Comparison of ENCODE assay signal across 1 cellular context in the genomic region with DNA sequence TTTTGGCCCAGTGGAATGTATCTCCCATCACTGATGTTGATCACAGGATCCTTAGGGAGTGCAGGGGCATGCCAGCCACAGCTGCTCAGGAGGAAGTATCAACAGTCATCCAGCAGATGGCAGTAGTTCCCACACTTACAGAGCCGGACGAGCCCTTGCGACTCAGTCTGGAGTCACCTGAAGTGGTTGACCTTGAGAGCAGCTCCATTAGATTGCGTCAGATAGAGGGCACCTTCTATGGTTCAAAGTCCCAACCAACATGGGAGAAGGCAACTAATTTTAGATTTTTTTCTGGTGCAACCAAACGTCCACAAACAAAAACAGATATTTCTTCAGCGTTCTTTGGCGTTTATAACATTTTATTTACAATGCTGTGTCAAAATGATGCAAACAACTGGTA.
TF ChIP-seq lines count a peak whose summit lies in the region.

No MANE protein-coding gene starts in this region.

TF ChIP-seq in K562, 482 proteins besides CTCF, POLR2A, EP300 and RAD21 (continued from another document and continues in another):
- TF ChIP-seq, protein P1, sequence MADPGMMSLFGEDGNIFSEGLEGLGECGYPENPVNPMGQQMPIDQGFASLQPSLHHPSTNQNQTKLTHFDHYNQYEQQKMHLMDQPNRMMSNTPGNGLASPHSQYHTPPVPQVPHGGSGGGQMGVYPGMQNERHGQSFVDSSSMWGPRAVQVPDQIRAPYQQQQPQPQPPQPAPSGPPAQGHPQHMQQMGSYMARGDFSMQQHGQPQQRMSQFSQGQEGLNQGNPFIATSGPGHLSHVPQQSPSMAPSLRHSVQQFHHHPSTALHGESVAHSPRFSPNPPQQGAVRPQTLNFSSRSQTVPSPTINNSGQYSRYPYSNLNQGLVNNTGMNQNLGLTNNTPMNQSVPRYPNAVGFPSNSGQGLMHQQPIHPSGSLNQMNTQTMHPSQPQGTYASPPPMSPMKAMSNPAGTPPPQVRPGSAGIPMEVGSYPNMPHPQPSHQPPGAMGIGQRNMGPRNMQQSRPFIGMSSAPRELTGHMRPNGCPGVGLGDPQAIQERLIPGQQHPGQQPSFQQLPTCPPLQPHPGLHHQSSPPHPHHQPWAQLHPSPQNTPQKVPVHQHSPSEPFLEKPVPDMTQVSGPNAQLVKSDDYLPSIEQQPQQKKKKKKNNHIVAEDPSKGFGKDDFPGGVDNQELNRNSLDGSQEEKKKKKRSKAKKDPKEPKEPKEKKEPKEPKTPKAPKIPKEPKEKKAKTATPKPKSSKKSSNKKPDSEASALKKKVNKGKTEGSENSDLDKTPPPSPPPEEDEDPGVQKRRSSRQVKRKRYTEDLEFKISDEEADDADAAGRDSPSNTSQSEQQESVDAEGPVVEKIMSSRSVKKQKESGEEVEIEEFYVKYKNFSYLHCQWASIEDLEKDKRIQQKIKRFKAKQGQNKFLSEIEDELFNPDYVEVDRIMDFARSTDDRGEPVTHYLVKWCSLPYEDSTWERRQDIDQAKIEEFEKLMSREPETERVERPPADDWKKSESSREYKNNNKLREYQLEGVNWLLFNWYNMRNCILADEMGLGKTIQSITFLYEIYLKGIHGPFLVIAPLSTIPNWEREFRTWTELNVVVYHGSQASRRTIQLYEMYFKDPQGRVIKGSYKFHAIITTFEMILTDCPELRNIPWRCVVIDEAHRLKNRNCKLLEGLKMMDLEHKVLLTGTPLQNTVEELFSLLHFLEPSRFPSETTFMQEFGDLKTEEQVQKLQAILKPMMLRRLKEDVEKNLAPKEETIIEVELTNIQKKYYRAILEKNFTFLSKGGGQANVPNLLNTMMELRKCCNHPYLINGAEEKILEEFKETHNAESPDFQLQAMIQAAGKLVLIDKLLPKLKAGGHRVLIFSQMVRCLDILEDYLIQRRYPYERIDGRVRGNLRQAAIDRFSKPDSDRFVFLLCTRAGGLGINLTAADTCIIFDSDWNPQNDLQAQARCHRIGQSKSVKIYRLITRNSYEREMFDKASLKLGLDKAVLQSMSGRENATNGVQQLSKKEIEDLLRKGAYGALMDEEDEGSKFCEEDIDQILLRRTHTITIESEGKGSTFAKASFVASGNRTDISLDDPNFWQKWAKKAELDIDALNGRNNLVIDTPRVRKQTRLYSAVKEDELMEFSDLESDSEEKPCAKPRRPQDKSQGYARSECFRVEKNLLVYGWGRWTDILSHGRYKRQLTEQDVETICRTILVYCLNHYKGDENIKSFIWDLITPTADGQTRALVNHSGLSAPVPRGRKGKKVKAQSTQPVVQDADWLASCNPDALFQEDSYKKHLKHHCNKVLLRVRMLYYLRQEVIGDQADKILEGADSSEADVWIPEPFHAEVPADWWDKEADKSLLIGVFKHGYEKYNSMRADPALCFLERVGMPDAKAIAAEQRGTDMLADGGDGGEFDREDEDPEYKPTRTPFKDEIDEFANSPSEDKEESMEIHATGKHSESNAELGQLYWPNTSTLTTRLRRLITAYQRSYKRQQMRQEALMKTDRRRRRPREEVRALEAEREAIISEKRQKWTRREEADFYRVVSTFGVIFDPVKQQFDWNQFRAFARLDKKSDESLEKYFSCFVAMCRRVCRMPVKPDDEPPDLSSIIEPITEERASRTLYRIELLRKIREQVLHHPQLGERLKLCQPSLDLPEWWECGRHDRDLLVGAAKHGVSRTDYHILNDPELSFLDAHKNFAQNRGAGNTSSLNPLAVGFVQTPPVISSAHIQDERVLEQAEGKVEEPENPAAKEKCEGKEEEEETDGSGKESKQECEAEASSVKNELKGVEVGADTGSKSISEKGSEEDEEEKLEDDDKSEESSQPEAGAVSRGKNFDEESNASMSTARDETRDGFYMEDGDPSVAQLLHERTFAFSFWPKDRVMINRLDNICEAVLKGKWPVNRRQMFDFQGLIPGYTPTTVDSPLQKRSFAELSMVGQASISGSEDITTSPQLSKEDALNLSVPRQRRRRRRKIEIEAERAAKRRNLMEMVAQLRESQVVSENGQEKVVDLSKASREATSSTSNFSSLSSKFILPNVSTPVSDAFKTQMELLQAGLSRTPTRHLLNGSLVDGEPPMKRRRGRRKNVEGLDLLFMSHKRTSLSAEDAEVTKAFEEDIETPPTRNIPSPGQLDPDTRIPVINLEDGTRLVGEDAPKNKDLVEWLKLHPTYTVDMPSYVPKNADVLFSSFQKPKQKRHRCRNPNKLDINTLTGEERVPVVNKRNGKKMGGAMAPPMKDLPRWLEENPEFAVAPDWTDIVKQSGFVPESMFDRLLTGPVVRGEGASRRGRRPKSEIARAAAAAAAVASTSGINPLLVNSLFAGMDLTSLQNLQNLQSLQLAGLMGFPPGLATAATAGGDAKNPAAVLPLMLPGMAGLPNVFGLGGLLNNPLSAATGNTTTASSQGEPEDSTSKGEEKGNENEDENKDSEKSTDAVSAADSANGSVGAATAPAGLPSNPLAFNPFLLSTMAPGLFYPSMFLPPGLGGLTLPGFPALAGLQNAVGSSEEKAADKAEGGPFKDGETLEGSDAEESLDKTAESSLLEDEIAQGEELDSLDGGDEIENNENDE (IDR thresholded peaks at IDR 0.05; ENCODE audit: low read depth, low read length): no peak
- no peak for TF ChIP-seq C11orf30 (IDR thresholded peaks at IDR 0.05; ENCODE audit: low read depth)
- TF ChIP-seq ZNF707 (CRISPR knock-in tag; conservative IDR thresholded peaks at IDR 0.05): no peak
- no peak for TF ChIP-seq ZNF224 (CRISPR knock-in tag; IDR thresholded peaks at IDR 0.05)
- TF ChIP-seq JUNB (CRISPR knock-in tag; conservative IDR thresholded peaks at IDR 0.05): no peak
- TF ChIP-seq CEBPB (tag; IDR thresholded peaks at IDR 0.05): peak; percentile 59
- TF ChIP-seq, protein P2, sequence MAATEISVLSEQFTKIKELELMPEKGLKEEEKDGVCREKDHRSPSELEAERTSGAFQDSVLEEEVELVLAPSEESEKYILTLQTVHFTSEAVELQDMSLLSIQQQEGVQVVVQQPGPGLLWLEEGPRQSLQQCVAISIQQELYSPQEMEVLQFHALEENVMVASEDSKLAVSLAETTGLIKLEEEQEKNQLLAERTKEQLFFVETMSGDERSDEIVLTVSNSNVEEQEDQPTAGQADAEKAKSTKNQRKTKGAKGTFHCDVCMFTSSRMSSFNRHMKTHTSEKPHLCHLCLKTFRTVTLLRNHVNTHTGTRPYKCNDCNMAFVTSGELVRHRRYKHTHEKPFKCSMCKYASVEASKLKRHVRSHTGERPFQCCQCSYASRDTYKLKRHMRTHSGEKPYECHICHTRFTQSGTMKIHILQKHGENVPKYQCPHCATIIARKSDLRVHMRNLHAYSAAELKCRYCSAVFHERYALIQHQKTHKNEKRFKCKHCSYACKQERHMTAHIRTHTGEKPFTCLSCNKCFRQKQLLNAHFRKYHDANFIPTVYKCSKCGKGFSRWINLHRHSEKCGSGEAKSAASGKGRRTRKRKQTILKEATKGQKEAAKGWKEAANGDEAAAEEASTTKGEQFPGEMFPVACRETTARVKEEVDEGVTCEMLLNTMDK (IDR thresholded peaks at IDR 0.05; ENCODE audit: borderline replicate concordance, insufficient read depth, low read depth, low read length, poor library complexity, severe bottlenecking): no peak
- no peak for TF ChIP-seq ARNT (IDR thresholded peaks at IDR 0.05)
- TF ChIP-seq HNRNPLL (IDR thresholded peaks at IDR 0.05; ENCODE audit: low read depth, low read length, poor library complexity, severe bottlenecking): no peak
- no peak for TF ChIP-seq HNRNPUL1 (IDR thresholded peaks at IDR 0.05; ENCODE audit: low read length)
- TF ChIP-seq, protein P3, sequence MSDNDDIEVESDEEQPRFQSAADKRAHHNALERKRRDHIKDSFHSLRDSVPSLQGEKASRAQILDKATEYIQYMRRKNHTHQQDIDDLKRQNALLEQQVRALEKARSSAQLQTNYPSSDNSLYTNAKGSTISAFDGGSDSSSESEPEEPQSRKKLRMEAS (CRISPR knock-in tag; IDR thresholded peaks at IDR 0.05): no peak
- TF ChIP-seq, protein P4, sequence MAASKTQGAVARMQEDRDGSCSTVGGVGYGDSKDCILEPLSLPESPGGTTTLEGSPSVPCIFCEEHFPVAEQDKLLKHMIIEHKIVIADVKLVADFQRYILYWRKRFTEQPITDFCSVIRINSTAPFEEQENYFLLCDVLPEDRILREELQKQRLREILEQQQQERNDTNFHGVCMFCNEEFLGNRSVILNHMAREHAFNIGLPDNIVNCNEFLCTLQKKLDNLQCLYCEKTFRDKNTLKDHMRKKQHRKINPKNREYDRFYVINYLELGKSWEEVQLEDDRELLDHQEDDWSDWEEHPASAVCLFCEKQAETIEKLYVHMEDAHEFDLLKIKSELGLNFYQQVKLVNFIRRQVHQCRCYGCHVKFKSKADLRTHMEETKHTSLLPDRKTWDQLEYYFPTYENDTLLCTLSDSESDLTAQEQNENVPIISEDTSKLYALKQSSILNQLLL (CRISPR knock-in tag; IDR thresholded peaks at IDR 0.05; ENCODE audit: borderline replicate concordance): no peak
- TF ChIP-seq DPF2 (IDR thresholded peaks at IDR 0.05): peak; percentile 17; the same call in 1 of the 2 replicates
- TF ChIP-seq, protein P5, sequence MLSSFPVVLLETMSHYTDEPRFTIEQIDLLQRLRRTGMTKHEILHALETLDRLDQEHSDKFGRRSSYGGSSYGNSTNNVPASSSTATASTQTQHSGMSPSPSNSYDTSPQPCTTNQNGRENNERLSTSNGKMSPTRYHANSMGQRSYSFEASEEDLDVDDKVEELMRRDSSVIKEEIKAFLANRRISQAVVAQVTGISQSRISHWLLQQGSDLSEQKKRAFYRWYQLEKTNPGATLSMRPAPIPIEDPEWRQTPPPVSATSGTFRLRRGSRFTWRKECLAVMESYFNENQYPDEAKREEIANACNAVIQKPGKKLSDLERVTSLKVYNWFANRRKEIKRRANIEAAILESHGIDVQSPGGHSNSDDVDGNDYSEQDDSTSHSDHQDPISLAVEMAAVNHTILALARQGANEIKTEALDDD (IDR thresholded peaks at IDR 0.05): peak; percentile 22; the same call in 1 of the 2 replicates
- no peak for TF ChIP-seq NONO (IDR thresholded peaks at IDR 0.05; ENCODE audit: low read depth in 2 of 2, low read length in 1 of 2)
- no peak for TF ChIP-seq KAT8 (IDR thresholded peaks at IDR 0.05; ENCODE audit: low read depth)
- TF ChIP-seq ZNF124 (CRISPR knock-in tag; IDR thresholded peaks at IDR 0.05): no peak
- no peak for TF ChIP-seq CREB1 (IDR thresholded peaks at IDR 0.05)
- TF ChIP-seq CREB1 (CRISPR knock-in tag; IDR thresholded peaks at IDR 0.05): no peak
- peak; percentile 68 for TF ChIP-seq ATF7 (IDR thresholded peaks at IDR 0.05)
- TF ChIP-seq, protein P6, sequence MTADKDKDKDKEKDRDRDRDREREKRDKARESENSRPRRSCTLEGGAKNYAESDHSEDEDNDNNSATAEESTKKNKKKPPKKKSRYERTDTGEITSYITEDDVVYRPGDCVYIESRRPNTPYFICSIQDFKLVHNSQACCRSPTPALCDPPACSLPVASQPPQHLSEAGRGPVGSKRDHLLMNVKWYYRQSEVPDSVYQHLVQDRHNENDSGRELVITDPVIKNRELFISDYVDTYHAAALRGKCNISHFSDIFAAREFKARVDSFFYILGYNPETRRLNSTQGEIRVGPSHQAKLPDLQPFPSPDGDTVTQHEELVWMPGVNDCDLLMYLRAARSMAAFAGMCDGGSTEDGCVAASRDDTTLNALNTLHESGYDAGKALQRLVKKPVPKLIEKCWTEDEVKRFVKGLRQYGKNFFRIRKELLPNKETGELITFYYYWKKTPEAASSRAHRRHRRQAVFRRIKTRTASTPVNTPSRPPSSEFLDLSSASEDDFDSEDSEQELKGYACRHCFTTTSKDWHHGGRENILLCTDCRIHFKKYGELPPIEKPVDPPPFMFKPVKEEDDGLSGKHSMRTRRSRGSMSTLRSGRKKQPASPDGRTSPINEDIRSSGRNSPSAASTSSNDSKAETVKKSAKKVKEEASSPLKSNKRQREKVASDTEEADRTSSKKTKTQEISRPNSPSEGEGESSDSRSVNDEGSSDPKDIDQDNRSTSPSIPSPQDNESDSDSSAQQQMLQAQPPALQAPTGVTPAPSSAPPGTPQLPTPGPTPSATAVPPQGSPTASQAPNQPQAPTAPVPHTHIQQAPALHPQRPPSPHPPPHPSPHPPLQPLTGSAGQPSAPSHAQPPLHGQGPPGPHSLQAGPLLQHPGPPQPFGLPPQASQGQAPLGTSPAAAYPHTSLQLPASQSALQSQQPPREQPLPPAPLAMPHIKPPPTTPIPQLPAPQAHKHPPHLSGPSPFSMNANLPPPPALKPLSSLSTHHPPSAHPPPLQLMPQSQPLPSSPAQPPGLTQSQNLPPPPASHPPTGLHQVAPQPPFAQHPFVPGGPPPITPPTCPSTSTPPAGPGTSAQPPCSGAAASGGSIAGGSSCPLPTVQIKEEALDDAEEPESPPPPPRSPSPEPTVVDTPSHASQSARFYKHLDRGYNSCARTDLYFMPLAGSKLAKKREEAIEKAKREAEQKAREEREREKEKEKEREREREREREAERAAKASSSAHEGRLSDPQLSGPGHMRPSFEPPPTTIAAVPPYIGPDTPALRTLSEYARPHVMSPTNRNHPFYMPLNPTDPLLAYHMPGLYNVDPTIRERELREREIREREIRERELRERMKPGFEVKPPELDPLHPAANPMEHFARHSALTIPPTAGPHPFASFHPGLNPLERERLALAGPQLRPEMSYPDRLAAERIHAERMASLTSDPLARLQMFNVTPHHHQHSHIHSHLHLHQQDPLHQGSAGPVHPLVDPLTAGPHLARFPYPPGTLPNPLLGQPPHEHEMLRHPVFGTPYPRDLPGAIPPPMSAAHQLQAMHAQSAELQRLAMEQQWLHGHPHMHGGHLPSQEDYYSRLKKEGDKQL (CRISPR knock-in tag; IDR thresholded peaks at IDR 0.05; ENCODE audit: borderline replicate concordance): no peak
- no peak for TF ChIP-seq LARP7 (IDR thresholded peaks at IDR 0.05)
- TF ChIP-seq, protein P7, sequence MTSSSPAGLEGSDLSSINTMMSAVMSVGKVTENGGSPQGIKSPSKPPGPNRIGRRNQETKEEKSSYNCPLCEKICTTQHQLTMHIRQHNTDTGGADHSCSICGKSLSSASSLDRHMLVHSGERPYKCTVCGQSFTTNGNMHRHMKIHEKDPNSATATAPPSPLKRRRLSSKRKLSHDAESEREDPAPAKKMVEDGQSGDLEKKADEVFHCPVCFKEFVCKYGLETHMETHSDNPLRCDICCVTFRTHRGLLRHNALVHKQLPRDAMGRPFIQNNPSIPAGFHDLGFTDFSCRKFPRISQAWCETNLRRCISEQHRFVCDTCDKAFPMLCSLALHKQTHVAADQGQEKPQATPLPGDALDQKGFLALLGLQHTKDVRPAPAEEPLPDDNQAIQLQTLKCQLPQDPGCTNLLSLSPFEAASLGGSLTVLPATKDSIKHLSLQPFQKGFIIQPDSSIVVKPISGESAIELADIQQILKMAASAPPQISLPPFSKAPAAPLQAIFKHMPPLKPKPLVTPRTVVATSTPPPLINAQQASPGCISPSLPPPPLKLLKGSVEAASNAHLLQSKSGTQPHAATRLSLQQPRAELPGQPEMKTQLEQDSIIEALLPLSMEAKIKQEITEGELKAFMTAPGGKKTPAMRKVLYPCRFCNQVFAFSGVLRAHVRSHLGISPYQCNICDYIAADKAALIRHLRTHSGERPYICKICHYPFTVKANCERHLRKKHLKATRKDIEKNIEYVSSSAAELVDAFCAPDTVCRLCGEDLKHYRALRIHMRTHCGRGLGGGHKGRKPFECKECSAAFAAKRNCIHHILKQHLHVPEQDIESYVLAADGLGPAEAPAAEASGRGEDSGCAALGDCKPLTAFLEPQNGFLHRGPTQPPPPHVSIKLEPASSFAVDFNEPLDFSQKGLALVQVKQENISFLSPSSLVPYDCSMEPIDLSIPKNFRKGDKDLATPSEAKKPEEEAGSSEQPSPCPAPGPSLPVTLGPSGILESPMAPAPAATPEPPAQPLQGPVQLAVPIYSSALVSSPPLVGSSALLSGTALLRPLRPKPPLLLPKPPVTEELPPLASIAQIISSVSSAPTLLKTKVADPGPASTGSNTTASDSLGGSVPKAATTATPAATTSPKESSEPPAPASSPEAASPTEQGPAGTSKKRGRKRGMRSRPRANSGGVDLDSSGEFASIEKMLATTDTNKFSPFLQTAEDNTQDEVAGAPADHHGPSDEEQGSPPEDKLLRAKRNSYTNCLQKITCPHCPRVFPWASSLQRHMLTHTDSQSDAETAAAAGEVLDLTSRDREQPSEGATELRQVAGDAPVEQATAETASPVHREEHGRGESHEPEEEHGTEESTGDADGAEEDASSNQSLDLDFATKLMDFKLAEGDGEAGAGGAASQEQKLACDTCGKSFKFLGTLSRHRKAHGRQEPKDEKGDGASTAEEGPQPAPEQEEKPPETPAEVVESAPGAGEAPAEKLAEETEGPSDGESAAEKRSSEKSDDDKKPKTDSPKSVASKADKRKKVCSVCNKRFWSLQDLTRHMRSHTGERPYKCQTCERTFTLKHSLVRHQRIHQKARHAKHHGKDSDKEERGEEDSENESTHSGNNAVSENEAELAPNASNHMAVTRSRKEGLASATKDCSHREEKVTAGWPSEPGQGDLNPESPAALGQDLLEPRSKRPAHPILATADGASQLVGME (CRISPR knock-in tag; IDR thresholded peaks at IDR 0.05): no peak
